In the genomic region with DNA sequence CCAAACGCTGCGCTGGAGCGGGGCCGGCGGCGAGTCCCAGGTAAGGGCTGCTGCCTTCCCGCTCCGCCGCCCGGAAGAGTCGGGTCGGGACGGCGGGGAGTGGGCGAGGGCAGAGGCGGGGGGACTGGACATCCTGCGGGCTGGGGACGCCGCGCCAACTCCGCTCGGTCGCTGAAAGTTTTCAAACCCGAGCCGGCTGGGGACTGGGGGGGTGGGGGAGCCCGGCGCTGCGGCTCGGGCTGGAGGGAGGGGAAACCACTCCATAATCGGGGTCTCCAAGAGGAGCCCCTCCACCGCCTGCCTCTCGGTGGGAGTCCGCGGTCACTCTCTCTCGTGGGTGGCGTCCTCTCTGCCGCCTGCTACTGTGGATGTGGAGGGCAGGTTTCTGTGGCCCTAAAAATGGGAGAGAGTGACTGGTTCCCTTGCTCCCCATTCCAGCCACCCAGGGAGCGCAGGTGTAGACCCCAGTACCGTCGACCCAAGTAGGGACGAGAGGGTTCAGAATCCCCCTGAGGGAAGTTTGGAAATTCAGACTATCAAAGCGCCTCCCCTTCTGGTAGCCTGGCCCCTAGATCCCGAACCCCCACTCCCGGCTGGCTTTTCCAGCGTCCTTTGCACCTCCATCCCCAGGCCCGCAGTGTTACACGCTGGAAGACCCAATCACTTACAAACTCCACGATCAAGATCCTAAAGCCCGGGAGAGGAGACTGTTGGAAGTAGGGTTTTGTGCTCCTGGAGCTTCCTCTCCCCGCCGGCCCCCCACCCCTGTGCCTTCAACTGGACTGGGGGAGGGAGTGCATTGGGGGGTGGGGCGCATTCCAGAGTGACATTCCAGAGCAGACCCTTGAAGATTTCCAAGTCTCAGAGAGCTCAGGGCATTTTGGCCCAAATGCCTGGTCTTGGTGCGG, we compare ENCODE assay signal across 8 cellular contexts. TPM values are rescaled to one million over a fixed set of nuclear protein-coding genes. Genes with fewer than 3 reads are reported as not detected.
A peak's percentile ranks its signal among the peaks of the same experiment; 100 is the strongest.
DNase-seq lines count a peak whose midpoint lies in the region; ATAC-seq, FAIRE-seq and TF ChIP-seq lines count a peak whose summit lies in the region.

No MANE protein-coding gene starts in this region.

- TF ChIP-seq CTCF in C4-2B (conservative IDR thresholded peaks at IDR 0.05) (no peak), Panc1 (IDR thresholded peaks at IDR 0.05) (no peak), fibroblast of the aortic adventitia (IDR thresholded peaks at IDR 0.05; ENCODE audit: insufficient read depth, low read length) (no peak), pancreas (IDR thresholded peaks at IDR 0.05) (no peak)

- H3K27me3 ChIP-seq in Panc1 (ENCODE audit: control insufficient read depth, insufficient read depth, low read length) (no peaks in the 10 kb centered on the region), pancreas (no peaks in the 10 kb centered on the region)

- in situ Hi-C loops in Panc1 (cut with HindIII; ENCODE audit: low pct_unique_long_range_greater_than_20kb, low sequenced_read_pairs): no loop called here

- no peak for ATAC-seq in Panc1
- no peak for ATAC-seq in pancreas
- ATAC-seq in HG02798 (IDR thresholded peaks at IDR 0.05; ENCODE audit: poor library complexity, unreplicated experiment): no peak

- DNase-seq in Panc1 (ENCODE audit: low read depth, low spot score) (no peak), fibroblast of the aortic adventitia (ENCODE audit: low read depth) (no peak), pancreas (peak in 1 of 6 donors; percentile 85), posterior cingulate gyrus (no peak), NCI-H1694 treated with DMSO at 0.1 percent for 48 hours (lab: John Stamatoyannopoulos, UW) (no peak), AG20443 (ENCODE audit: low spot score) (no peak)

- H3K36me3 ChIP-seq in Panc1 (ENCODE audit: control insufficient read depth, insufficient read depth, low read length): no peaks in the 10 kb centered on the region; the same call in 1 of the 2 replicates
- H3K36me3 ChIP-seq in pancreas: no peaks in the 10 kb centered on the region

- CTCF ChIA-PET in Panc1 (lab: Charles Lee): no interaction called here

- no peak for FAIRE-seq in pancreas (lab: Jason Lieb, UNC)

- no TSS peak for BruUV-seq in Panc1 (replicated peaks; lab: Mats Ljungman, UMichigan)

- POLR2A ChIA-PET in Panc1 (lab: Charles Lee): interaction anchor here (0.6 kb wide), 1 partner anchor 21 kb away, joined by 3 read pairs; no protein-coding TSS in a partner anchor

- 3% methylated on average over 49 to 53 of the region's 53 CpGs for WGBS in pancreas, 2 donors

- intact Hi-C loops in Panc1 (cut with micrococcal nuclease; ENCODE audit: unreplicated experiment): no loop called here
- intact Hi-C loops in pancreas (cut with DNase I): no loop called here
- intact Hi-C loops in posterior cingulate gyrus (cut with DNase I): no loop called here

- peak overlapping the region; percentile 54 to 73 for H3K4me3 ChIP-seq in Panc1 (ENCODE audit: low read depth in 2 of 2, low read length in 2 of 2)
- H3K4me3 ChIP-seq in fibroblast of the aortic adventitia (ENCODE audit: low read depth, low read length): peak overlapping the region; percentile 13
- H3K4me3 ChIP-seq in pancreas: peak overlapping the region; percentile 42 to 89 (median 81)

- H3K27ac ChIP-seq in C4-2B: peak overlapping the region; percentile 75
- peak overlapping the region; percentile 58; the same call in 1 of the 2 replicates for H3K27ac ChIP-seq in Panc1 (ENCODE audit: low read length)
- peak overlapping the region; percentile 99 for H3K27ac ChIP-seq in pancreas

- H3K9me3 ChIP-seq in Panc1 (ENCODE audit: control insufficient read depth, insufficient read depth, low read depth, low read length): no peaks in the 10 kb centered on the region; the same call in 1 of the 2 replicates
- H3K9me3 ChIP-seq in pancreas: no peaks in the 10 kb centered on the region

- peaks cover 47% of the 10 kb centered on the region for H3K4me1 ChIP-seq in Panc1 (ENCODE audit: control insufficient read depth, insufficient read depth, low read length)
- H3K4me1 ChIP-seq in pancreas: peaks cover 35 to 46% (median 39%) of the 10 kb centered on the region in 3 donors

RNA-seq across cellular contexts. Expression of gene GPRC5C, which starts 0.8 kb away (rescaled TPM):
- 57.1 TPM for total RNA-seq in Panc1 (2021; ENCODE audit: unreplicated experiment)
- 49.5 TPM for polyA plus RNA-seq in Panc1 (2012; ENCODE audit: insufficient read length)
- total RNA-seq in fibroblast of the aortic adventitia (ENCODE audit: low replicate concordance): 0.99 and 24.4 TPM in 2 replicates
- total RNA-seq in pancreas: 100 to 1,000 TPM in 1 of 6 donors, 10 to 100 TPM in 5; 38.2 to 106 (median 49.9) TPM
- polyA plus RNA-seq in pancreas: 10 to 100 TPM; 40.4 to 68.0 TPM

RNA-seq across cellular contexts. Expression of gene CD300A, which starts 33.7 kb away (rescaled TPM):
- total RNA-seq in Panc1 (2021; ENCODE audit: unreplicated experiment): 0.21 TPM
- not detected for polyA plus RNA-seq in Panc1 (2012; ENCODE audit: insufficient read length)
- total RNA-seq in fibroblast of the aortic adventitia (ENCODE audit: low replicate concordance): not detected in 2 replicates
- total RNA-seq in pancreas: 1 to 10 TPM in 3 of 6 donors, under 1 TPM in 3; 0.37 to 5.1 (median 0.92) TPM
- 1 to 10 TPM; 1.3 to 2.0 TPM for polyA plus RNA-seq in pancreas

Comparison
In these comparisons a context has a peak if more than half of its experiments do, and no peak if none do; other contexts are left out.
1. H3K4me3 ChIP-seq: peak in every context shown above with its lines; median percentile 81 in pancreas; 64 in Panc1; 13 in fibroblast of the aortic adventitia.